In the genomic region with DNA sequence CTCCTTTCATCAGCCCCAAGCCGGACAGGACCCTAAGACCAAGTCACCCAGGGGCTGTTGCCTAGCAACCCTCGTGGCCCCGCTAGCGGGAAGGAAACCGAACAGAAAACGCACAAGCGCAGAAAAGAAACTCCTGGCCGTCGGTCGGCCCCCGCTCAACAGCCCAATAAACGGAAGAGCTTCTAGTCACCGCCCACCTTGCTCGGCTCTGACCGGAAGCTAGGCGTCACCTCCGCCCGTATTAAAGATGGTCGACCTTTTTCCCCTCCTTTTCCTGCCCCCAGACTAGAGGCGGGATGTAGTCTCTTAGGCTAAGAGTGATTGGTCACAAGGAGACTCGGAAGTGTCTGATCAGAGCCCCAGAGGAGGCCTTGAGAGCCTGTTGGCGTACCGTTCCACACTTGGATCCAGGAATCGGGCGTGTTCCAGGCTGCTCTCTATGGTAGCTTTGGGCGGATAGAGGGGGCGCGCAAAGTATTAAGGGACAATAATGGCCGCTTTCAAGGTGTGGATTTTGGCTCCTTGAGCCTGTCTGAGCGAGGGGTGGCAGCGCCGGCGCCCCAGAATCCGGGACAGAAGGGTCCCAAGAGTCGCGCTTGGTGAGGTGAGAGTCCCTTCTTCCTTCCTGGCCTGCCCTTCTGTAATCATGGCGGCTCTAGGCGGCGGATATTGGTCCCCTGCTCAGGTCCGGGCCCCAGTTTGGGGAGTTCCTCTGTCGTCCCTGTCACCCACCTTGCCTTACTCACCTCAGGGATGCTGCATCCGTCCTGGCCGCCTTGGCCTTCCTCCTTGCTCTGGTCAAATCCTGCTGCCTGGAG, we compare ENCODE assay signal across 1 cellular context.
A peak's percentile ranks its signal among the peaks of the same experiment; 100 is the strongest.
TF ChIP-seq lines count a peak whose summit lies in the region.

A gene (plus strand): TSS at position 400 of the 818 bp plus-strand sequence. CDS start 2,311 bp downstream, outside the sequence.
A gene (minus strand): TSS at position 173 of the 818 bp plus-strand sequence. CDS start 2,871 bp downstream, outside the sequence.

TF ChIP-seq in K562, 482 proteins besides CTCF, POLR2A, EP300 and RAD21 (continued from another document and continues in another):
- TF ChIP-seq, protein P1, sequence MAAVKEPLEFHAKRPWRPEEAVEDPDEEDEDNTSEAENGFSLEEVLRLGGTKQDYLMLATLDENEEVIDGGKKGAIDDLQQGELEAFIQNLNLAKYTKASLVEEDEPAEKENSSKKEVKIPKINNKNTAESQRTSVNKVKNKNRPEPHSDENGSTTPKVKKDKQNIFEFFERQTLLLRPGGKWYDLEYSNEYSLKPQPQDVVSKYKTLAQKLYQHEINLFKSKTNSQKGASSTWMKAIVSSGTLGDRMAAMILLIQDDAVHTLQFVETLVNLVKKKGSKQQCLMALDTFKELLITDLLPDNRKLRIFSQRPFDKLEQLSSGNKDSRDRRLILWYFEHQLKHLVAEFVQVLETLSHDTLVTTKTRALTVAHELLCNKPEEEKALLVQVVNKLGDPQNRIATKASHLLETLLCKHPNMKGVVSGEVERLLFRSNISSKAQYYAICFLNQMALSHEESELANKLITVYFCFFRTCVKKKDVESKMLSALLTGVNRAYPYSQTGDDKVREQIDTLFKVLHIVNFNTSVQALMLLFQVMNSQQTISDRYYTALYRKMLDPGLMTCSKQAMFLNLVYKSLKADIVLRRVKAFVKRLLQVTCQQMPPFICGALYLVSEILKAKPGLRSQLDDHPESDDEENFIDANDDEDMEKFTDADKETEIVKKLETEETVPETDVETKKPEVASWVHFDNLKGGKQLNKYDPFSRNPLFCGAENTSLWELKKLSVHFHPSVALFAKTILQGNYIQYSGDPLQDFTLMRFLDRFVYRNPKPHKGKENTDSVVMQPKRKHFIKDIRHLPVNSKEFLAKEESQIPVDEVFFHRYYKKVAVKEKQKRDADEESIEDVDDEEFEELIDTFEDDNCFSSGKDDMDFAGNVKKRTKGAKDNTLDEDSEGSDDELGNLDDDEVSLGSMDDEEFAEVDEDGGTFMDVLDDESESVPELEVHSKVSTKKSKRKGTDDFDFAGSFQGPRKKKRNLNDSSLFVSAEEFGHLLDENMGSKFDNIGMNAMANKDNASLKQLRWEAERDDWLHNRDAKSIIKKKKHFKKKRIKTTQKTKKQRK (IDR thresholded peaks at IDR 0.05; ENCODE audit: borderline replicate concordance, low read depth, low read length): peak; percentile 64; the same call in 1 of the 2 replicates
- TF ChIP-seq SAP30 (IDR thresholded peaks at IDR 0.05; ENCODE audit: borderline replicate concordance, insufficient read depth, low read depth, low read length, poor library complexity, severe bottlenecking) (peak; percentile 71), TEAD1 (CRISPR knock-in tag; IDR thresholded peaks at IDR 0.05) (0 out of 4 replicates have a peak, but pooled peaks of 1 of the 2 experiments have one; percentile 27), GABPB1 (CRISPR knock-in tag; IDR thresholded peaks at IDR 0.05) (peak; percentile 92), NCOA1 (IDR thresholded peaks at IDR 0.05; ENCODE audit: low read depth) (no peak), EGR1 (conservative IDR thresholded peaks at IDR 0.05) (peak; percentile 68), ETV1 (tag; conservative IDR thresholded peaks at IDR 0.05; ENCODE audit: low read depth) (peak; percentile 89), CBX3 (IDR thresholded peaks at IDR 0.05; ENCODE audit: borderline replicate concordance in 1 of 2, low read length in 2 of 2) (peak in 1 of 2 experiments; percentile 26; a peak in 1 of 3 replicates), MYC (IDR thresholded peaks at IDR 0.05; ENCODE audit: low read depth, low read length) (peak; percentile 56; the same call in 1 of the 2 replicates), MYC (CRISPR knock-in tag; IDR thresholded peaks at IDR 0.05; ENCODE audit: borderline replicate concordance, low read depth) (0 out of 2 replicates have a peak, but pooled peaks have one; percentile 5), NFRKB (IDR thresholded peaks at IDR 0.05; ENCODE audit: low read depth) (peak; percentile 89), ELF1 (tag; IDR thresholded peaks at IDR 0.05) (peak; percentile 93), NFXL1 (CRISPR knock-in tag; IDR thresholded peaks at IDR 0.05) (no peak), CHCHD3 (CRISPR knock-in tag; IDR thresholded peaks at IDR 0.05) (no peak), JUNB (CRISPR knock-in tag; conservative IDR thresholded peaks at IDR 0.05) (no peak), KDM2B (CRISPR knock-in tag; IDR thresholded peaks at IDR 0.05) (0 out of 2 replicates have a peak, but pooled peaks have one; percentile 57), ARNT (IDR thresholded peaks at IDR 0.05) (0 out of 4 replicates have a peak, but pooled peaks of 1 of the 2 experiments have one; percentile 19), ERF (CRISPR knock-in tag; IDR thresholded peaks at IDR 0.05) (no peak), ZNF766 (CRISPR knock-in tag; conservative IDR thresholded peaks at IDR 0.05) (peak; percentile 76), RFX1 (IDR thresholded peaks at IDR 0.05) (peak; percentile 99), POLR2AphosphoS5 (IDR thresholded peaks at IDR 0.05; ENCODE audit: control insufficient read depth, insufficient read depth, low read depth, low read length) (peak; percentile 79), ZNF699 (CRISPR knock-in tag; IDR thresholded peaks at IDR 0.05; ENCODE audit: insufficient replicate concordance) (no peak), ZBED1 (IDR thresholded peaks at IDR 0.05) (no peak), HNRNPLL (IDR thresholded peaks at IDR 0.05; ENCODE audit: low read depth, low read length, poor library complexity, severe bottlenecking) (peak; percentile 54), HCFC1 (IDR thresholded peaks at IDR 0.05; ENCODE audit: low read depth, low read length) (peak; percentile 88)
- TF ChIP-seq, protein P2, sequence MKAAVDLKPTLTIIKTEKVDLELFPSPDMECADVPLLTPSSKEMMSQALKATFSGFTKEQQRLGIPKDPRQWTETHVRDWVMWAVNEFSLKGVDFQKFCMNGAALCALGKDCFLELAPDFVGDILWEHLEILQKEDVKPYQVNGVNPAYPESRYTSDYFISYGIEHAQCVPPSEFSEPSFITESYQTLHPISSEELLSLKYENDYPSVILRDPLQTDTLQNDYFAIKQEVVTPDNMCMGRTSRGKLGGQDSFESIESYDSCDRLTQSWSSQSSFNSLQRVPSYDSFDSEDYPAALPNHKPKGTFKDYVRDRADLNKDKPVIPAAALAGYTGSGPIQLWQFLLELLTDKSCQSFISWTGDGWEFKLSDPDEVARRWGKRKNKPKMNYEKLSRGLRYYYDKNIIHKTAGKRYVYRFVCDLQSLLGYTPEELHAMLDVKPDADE (conservative IDR thresholded peaks at IDR 0.05; ENCODE audit: control insufficient read depth, low read depth, low read length): 0 out of 2 replicates have a peak, but pooled peaks have one; percentile 8
- TF ChIP-seq, protein P3, sequence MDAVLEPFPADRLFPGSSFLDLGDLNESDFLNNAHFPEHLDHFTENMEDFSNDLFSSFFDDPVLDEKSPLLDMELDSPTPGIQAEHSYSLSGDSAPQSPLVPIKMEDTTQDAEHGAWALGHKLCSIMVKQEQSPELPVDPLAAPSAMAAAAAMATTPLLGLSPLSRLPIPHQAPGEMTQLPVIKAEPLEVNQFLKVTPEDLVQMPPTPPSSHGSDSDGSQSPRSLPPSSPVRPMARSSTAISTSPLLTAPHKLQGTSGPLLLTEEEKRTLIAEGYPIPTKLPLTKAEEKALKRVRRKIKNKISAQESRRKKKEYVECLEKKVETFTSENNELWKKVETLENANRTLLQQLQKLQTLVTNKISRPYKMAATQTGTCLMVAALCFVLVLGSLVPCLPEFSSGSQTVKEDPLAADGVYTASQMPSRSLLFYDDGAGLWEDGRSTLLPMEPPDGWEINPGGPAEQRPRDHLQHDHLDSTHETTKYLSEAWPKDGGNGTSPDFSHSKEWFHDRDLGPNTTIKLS (IDR thresholded peaks at IDR 0.05; ENCODE audit: borderline replicate concordance, low read depth): peak; percentile 92; the same call in 1 of the 2 replicates
- TF ChIP-seq, protein P4, sequence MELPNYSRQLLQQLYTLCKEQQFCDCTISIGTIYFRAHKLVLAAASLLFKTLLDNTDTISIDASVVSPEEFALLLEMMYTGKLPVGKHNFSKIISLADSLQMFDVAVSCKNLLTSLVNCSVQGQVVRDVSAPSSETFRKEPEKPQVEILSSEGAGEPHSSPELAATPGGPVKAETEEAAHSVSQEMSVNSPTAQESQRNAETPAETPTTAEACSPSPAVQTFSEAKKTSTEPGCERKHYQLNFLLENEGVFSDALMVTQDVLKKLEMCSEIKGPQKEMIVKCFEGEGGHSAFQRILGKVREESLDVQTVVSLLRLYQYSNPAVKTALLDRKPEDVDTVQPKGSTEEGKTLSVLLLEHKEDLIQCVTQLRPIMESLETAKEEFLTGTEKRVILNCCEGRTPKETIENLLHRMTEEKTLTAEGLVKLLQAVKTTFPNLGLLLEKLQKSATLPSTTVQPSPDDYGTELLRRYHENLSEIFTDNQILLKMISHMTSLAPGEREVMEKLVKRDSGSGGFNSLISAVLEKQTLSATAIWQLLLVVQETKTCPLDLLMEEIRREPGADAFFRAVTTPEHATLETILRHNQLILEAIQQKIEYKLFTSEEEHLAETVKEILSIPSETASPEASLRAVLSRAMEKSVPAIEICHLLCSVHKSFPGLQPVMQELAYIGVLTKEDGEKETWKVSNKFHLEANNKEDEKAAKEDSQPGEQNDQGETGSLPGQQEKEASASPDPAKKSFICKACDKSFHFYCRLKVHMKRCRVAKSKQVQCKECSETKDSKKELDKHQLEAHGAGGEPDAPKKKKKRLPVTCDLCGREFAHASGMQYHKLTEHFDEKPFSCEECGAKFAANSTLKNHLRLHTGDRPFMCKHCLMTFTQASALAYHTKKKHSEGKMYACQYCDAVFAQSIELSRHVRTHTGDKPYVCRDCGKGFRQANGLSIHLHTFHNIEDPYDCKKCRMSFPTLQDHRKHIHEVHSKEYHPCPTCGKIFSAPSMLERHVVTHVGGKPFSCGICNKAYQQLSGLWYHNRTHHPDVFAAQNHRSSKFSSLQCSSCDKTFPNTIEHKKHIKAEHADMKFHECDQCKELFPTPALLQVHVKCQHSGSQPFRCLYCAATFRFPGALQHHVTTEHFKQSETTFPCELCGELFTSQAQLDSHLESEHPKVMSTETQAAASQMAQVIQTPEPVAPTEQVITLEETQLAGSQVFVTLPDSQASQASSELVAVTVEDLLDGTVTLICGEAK (IDR thresholded peaks at IDR 0.05): peak; percentile 98
- TF ChIP-seq, protein P4 (CRISPR knock-in tag; IDR thresholded peaks at IDR 0.05): no peak
- TF ChIP-seq, protein P5, sequence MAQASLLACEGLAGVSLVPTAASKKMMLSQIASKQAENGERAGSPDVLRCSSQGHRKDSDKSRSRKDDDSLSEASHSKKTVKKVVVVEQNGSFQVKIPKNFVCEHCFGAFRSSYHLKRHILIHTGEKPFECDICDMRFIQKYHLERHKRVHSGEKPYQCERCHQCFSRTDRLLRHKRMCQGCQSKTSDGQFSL (CRISPR knock-in tag; IDR thresholded peaks at IDR 0.05): no peak
- TF ChIP-seq, protein P5 (tag; IDR thresholded peaks at IDR 0.05): no peak
- TF ChIP-seq, protein P6, sequence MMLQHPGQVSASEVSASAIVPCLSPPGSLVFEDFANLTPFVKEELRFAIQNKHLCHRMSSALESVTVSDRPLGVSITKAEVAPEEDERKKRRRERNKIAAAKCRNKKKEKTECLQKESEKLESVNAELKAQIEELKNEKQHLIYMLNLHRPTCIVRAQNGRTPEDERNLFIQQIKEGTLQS (IDR thresholded peaks at IDR 0.05): peak; percentile 22; the same call in 1 of the 2 replicates
- TF ChIP-seq, protein P6 (CRISPR knock-in tag; conservative IDR thresholded peaks at IDR 0.05): 0 out of 2 replicates have a peak, but pooled peaks have one; percentile 45
